8 cellular contexts compared by ENCODE assay signal in genomic region chr6:39228992-39229767, GRCh38. TPM values are rescaled to one million over a fixed set of nuclear protein-coding genes. Genes with fewer than 3 reads are reported as not detected.
A peak's percentile ranks its signal among the peaks of the same experiment; 100 is the strongest.
DNase-seq lines count a peak whose midpoint lies in the region; ATAC-seq, FAIRE-seq and TF ChIP-seq lines count a peak whose summit lies in the region.

Gene KCNK5 (minus strand): TSS chr6:39229475. CDS start chr6:39229111, 364 bp downstream.

- H3K27me3 ChIP-seq in CD8-positive, alpha-beta memory T cell (ENCODE audit: insufficient read depth, low read length, poor library complexity, severe bottlenecking) = no peaks in the 10 kb centered on the region
- H3K27me3 ChIP-seq in Loucy (ENCODE audit: insufficient read depth, low read length, poor library complexity, severe bottlenecking) (no peaks in the 10 kb centered on the region), astrocyte (ENCODE audit: insufficient read depth, low read length) (peaks cover 3% of the 10 kb centered on the region)

- H3K4me1 ChIP-seq in CD8-positive, alpha-beta memory T cell (ENCODE audit: insufficient read depth, low read length) = peaks cover 33% of the 10 kb centered on the region
- H3K4me1 ChIP-seq in Loucy (ENCODE audit: insufficient read depth, low read length, poor library complexity, severe bottlenecking) (peaks cover 49% of the 10 kb centered on the region), astrocyte (ENCODE audit: insufficient read depth, low read length) (no peaks in the 10 kb centered on the region)

- peak; percentile 45 to 78 (median 59) for DNase-seq in CD8-positive, alpha-beta memory T cell
- DNase-seq in astrocyte (ENCODE audit: low read depth) = peak; percentile 6

- H3K4me3 ChIP-seq in CD8-positive, alpha-beta memory T cell (ENCODE audit: low read length) = peak within 1 kb of the TSS; percentile 61
- H3K4me3 ChIP-seq in Loucy (ENCODE audit: low read length, poor library complexity, severe bottlenecking) (peak within 1 kb of the TSS; percentile 75), astrocyte (ENCODE audit: insufficient read depth, low read depth, low read length) (peak within 1 kb of the TSS; percentile 3), iPS-18c (ENCODE audit: insufficient read depth, low read depth, low read length) (peak within 1 kb of the TSS; percentile 89), skin epidermis (peak within 1 kb of the TSS; percentile 34 to 55 (median 43))

- H3K27ac Mint-ChIP-seq in CD8-positive, alpha-beta memory T cell = peak within 1 kb of the TSS in 4 of 8 donors; percentile 25 to 93 (median 54)
- H3K27ac Mint-ChIP-seq in astrocyte (ENCODE audit: unreplicated experiment) = no peak within 1 kb of the TSS

- no peaks in the 10 kb centered on the region for H3K9me3 Mint-ChIP-seq in CD8-positive, alpha-beta memory T cell
- H3K9me3 Mint-ChIP-seq in astrocyte (ENCODE audit: unreplicated experiment) = no peaks in the 10 kb centered on the region

- H3K79me2 ChIP-seq in Loucy (ENCODE audit: insufficient read depth, low read length) = peaks cover 33% of the 10 kb centered on the region
- H3K79me2 ChIP-seq in astrocyte (ENCODE audit: insufficient read depth, low read length) = no peaks in the 10 kb centered on the region

- peak within 1 kb of the TSS; percentile 77 for H3K27ac ChIP-seq in CD8-positive, alpha-beta memory T cell (ENCODE audit: low read depth, low read length)
- H3K27ac ChIP-seq in astrocyte (ENCODE audit: low read depth, low read length) (no peak within 1 kb of the TSS), skin epidermis (peak within 1 kb of the TSS in 14 of 21 experiments; percentile 14 to 72 (median 36))

- peak within 1 kb of the TSS; percentile 38 to 91 (median 84) for H3K4me3 Mint-ChIP-seq in CD8-positive, alpha-beta memory T cell
- peak within 1 kb of the TSS; percentile 79 for H3K4me3 Mint-ChIP-seq in astrocyte (ENCODE audit: unreplicated experiment)

- POLR2A ChIA-PET in CD8-positive, alpha-beta memory T cell (lab: Charles Lee) = no interaction called here

- intact Hi-C loops in T-helper 1 cell treated with Interleukin-12 subunit alpha and Interleukin-12 subunit beta and Interleukin-4 antibody, amounts not matched to agents 30 ng/mL and 1 ng/mL, for 36 hours (cut with micrococcal nuclease) = loop anchor here (1.0 to 5.0 kb wide), 8 partner anchors 10 to 1843 kb away; partner anchors contain the start of genes NFYA and OARD1

- H4K20me1 ChIP-seq in Loucy (ENCODE audit: insufficient read depth, low read length, poor library complexity, severe bottlenecking) (no peaks in the 10 kb centered on the region), astrocyte (ENCODE audit: insufficient read depth, low read length) (no peaks in the 10 kb centered on the region)

- H3K9ac ChIP-seq in Loucy (ENCODE audit: low read depth, low read length, poor library complexity, severe bottlenecking) (peak within 1 kb of the TSS; percentile 68), astrocyte (ENCODE audit: low read length) (no peak within 1 kb of the TSS)

- FAIRE-seq in astrocyte (lab: Jason Lieb, UNC) = no peak

- H2AFZ ChIP-seq in Loucy (ENCODE audit: low read length) (peak within 1 kb of the TSS; percentile 77), astrocyte (ENCODE audit: low read depth, low read length) (no peak within 1 kb of the TSS)

- ATAC-seq in GM21447 (IDR thresholded peaks at IDR 0.05; ENCODE audit: unreplicated experiment) = peak; percentile 64
- no peak for ATAC-seq in HG03097 (IDR thresholded peaks at IDR 0.05; ENCODE audit: low FRiP score, unreplicated experiment)

- H3K4me1 Mint-ChIP-seq in CD8-positive, alpha-beta memory T cell = peaks cover 45 to 58% (median 48%) of the 10 kb centered on the region in 3 donors
- no peaks in the 10 kb centered on the region for H3K4me1 Mint-ChIP-seq in astrocyte (ENCODE audit: low read depth, unreplicated experiment)

- peaks cover 0 to 3% of the 10 kb centered on the region in 2 donors for H3K27me3 Mint-ChIP-seq in CD8-positive, alpha-beta memory T cell
- H3K27me3 Mint-ChIP-seq in astrocyte (ENCODE audit: low read depth, unreplicated experiment) = peaks cover 25% of the 10 kb centered on the region

- no peaks in the 10 kb centered on the region for H3K9me2 ChIP-seq in Loucy (replicated peaks; ENCODE audit: low read depth, low read length)

- peak; percentile 55 for TF ChIP-seq CTCF in Loucy (conservative IDR thresholded peaks at IDR 0.05; ENCODE audit: low read length)
- TF ChIP-seq CTCF in astrocyte (IDR thresholded peaks at IDR 0.05; ENCODE audit: insufficient read depth, low read depth, low read length) = no peak

- H3K9me3 ChIP-seq in CD8-positive, alpha-beta memory T cell (ENCODE audit: low read length) = no peaks in the 10 kb centered on the region
- no peaks in the 10 kb centered on the region for H3K9me3 ChIP-seq in Loucy (ENCODE audit: insufficient read depth, low read depth, low read length)
- H3K9me3 ChIP-seq in astrocyte (ENCODE audit: insufficient read depth, low read depth, low read length) = no peaks in the 10 kb centered on the region
- no peaks in the 10 kb centered on the region for H3K9me3 ChIP-seq in iPS-18c (ENCODE audit: control insufficient read depth, insufficient read depth, low read length)

- H3K4me2 ChIP-seq in Loucy (ENCODE audit: low read depth, low read length, poor library complexity, severe bottlenecking) = peak within 1 kb of the TSS; percentile 64
- H3K4me2 ChIP-seq in astrocyte (ENCODE audit: low read length) = peak within 1 kb of the TSS; percentile 75

- no peaks in the 10 kb centered on the region for H3K36me3 Mint-ChIP-seq in CD8-positive, alpha-beta memory T cell
- H3K36me3 Mint-ChIP-seq in astrocyte (ENCODE audit: low read depth, unreplicated experiment) = no peaks in the 10 kb centered on the region

- no peaks in the 10 kb centered on the region for H3F3A ChIP-seq in Loucy (ENCODE audit: low read depth)

- H3K36me3 ChIP-seq in CD8-positive, alpha-beta memory T cell (ENCODE audit: insufficient read depth, low read length) = no peaks in the 10 kb centered on the region
- H3K36me3 ChIP-seq in Loucy (ENCODE audit: insufficient read depth, low read length) (no peaks in the 10 kb centered on the region), astrocyte (ENCODE audit: insufficient read depth, low read length) (no peaks in the 10 kb centered on the region)

- CTCF ChIA-PET in CD8-positive, alpha-beta memory T cell (lab: Charles Lee) = interaction anchor here (0.6 to 2.1 kb wide), 6 partner anchors 10 to 80 kb away, joined by 3 to 9 read pairs (median 4); no protein-coding TSS in a partner anchor

RNA-seq across cellular contexts. Expression of gene KCNK5, which starts in this region (rescaled TPM):
- 10 to 100 TPM; 27.6 to 28.4 TPM for total RNA-seq in CD8-positive, alpha-beta memory T cell
- polyA plus RNA-seq in CD8-positive, alpha-beta memory T cell = 0.97 TPM
- total RNA-seq in T-helper 1 cell treated with Interleukin-12 subunit alpha and Interleukin-12 subunit beta and Interleukin-4 antibody, amounts not matched to agents 30 ng/mL and 1 ng/mL, for 36 hours = 12.0 TPM in 2 replicates
- total RNA-seq in astrocyte = 0.14 and 0.17 TPM in 2 replicates

Comparison
In these comparisons a context has a peak if more than half of its experiments do, and no peak if none do; other contexts are left out.
1. RNA of gene KCNK5 (total RNA-seq): 27.6 to 28.4 TPM in CD8-positive, alpha-beta memory T cell and 12.0 TPM in T-helper 1 cell treated with Interleukin-12 subunit alpha and Interleukin-12 subunit beta and Interleukin-4 antibody, amounts not matched to agents 30 ng/mL and 1 ng/mL, for 36 hours; 0.14 to 0.17 TPM in astrocyte; every median in the first group is over 10 times any median in the second.
2. Peak in DNase-seq, H3K4me3 ChIP-seq and H3K4me2 ChIP-seq in astrocyte; RNA of the gene not detected or under 1 TPM.
3. H3K4me3 ChIP-seq: peak in every context shown above with its lines; median percentile 89 in iPS-18c; 75 in Loucy; 61 in CD8-positive, alpha-beta memory T cell; 43 in skin epidermis; 3 in astrocyte.